Comparison of ENCODE assay signal across 8 cellular contexts in the genomic region with DNA sequence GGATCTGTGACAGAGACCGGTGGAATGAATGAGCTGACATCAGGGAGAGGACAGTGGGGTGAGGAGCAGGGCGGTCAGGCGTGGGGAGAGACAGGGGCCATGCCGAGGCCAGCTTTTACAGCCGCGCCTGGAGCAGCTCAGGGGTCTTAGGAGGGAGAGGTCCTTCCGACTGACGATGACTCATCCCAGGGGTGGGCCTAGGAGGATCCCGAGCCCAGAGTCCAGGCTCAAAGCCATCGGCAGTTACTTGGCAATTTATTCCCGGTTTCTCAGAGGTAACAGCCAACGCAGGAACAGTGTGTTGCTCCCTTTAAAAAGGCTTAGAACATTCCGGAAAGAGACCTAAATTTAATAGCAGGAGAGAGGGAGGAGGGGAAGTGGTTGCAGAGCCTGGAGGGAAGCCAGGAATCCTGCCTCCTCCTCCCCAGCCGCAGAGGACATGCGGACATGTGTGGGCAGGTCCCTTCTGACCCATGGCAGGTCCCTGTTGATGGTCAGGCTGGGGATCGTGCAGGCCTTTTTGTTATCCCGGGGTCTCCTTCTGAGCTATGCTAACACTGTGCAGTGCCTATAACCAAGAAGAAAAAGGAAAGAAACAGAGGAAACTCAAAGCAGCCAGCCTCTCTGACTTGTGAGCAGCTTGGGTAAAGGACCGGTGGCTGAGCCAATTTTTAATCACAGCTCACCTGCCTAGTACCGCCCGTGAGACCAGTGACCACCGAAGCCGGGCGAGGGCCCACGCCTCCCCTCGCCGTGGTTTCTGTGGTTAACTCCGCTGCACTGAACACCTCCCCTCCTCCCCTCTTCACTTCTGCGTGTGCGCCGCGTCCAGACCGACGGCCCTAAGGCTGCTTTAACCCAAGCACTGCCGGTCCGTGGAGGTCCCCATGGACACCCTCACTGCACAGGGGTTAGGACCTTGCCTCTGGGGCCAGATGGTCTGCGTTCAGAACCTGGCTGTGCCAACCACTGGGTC.
DNase-seq lines count a peak whose midpoint lies in the region; ATAC-seq, FAIRE-seq and TF ChIP-seq lines count a peak whose summit lies in the region.

No MANE protein-coding gene starts in this region.

- peak overlapping the region; percentile 81 for H2AFZ ChIP-seq in osteoblast (ENCODE audit: low read length)

- no peaks in the 10 kb centered on the region for H3K27me3 ChIP-seq in osteoblast (ENCODE audit: insufficient read depth, low read length)

- no peaks in the 10 kb centered on the region for H3K79me2 ChIP-seq in osteoblast (ENCODE audit: insufficient read depth, low read length)

- H3K4me2 ChIP-seq in osteoblast (ENCODE audit: insufficient read depth, low read length) = peak overlapping the region; percentile 78

- no peaks in the 10 kb centered on the region for H3K9me3 ChIP-seq in osteoblast (ENCODE audit: low read depth, low read length)

- TF ChIP-seq CTCF in GM12864 (IDR thresholded peaks at IDR 0.05; ENCODE audit: low read depth, low read length, missing control alignments) (no peak), osteoblast (IDR thresholded peaks at IDR 0.05; ENCODE audit: extremely low read depth, low read depth, low read length) (no peak)

- DNase-seq in GM12864 (ENCODE audit: low read depth) (peak; percentile 64), NCI-H69 (lab: John Stamatoyannopoulos, UW) (peak; percentile 66), osteoblast (ENCODE audit: insufficient read length, low spot score, missing footprints) (peak; percentile 84), T1000 (lab: John Stamatoyannopoulos, UW) (no peak), amniotic stem cell (lab: John Stamatoyannopoulos, UW) (no peak), NCI-H2196 (lab: John Stamatoyannopoulos, UW; ENCODE audit: unreplicated experiment) (no peak)

- H3K4me1 ChIP-seq in osteoblast (ENCODE audit: insufficient read depth, low read length) = peaks cover 19% of the 10 kb centered on the region

- no peaks in the 10 kb centered on the region for H4K20me1 ChIP-seq in osteoblast (ENCODE audit: insufficient read depth, low read length)

- ATAC-seq in GM21515 (IDR thresholded peaks at IDR 0.05; ENCODE audit: unreplicated experiment) = peak; percentile 39

- H3K27ac ChIP-seq in osteoblast (ENCODE audit: low read depth, low read length) = no peak overlapping the region

- H3K4me3 ChIP-seq in GM12864 (ENCODE audit: low read depth, low read length) (peak overlapping the region; percentile 11; the same call in 1 of the 2 replicates), osteoblast (ENCODE audit: insufficient read depth, low read length) (peak overlapping the region; percentile 59)

- peak; percentile 92 for FAIRE-seq in endometrium (lab: Jason Lieb, UNC)

- H3K36me3 ChIP-seq in osteoblast (ENCODE audit: insufficient read depth, low read length) = no peaks in the 10 kb centered on the region

Comparison
In these comparisons a context has a peak if more than half of its experiments do, and no peak if none do; other contexts are left out.
1. DNase-seq: peak in GM12864 (single experiment), NCI-H69 (single experiment) and osteoblast (single experiment); none in T1000 (single experiment), amniotic stem cell (single experiment) and NCI-H2196 (single experiment).